Comparison of ENCODE assay signal across 9 cellular contexts in the genomic region with DNA sequence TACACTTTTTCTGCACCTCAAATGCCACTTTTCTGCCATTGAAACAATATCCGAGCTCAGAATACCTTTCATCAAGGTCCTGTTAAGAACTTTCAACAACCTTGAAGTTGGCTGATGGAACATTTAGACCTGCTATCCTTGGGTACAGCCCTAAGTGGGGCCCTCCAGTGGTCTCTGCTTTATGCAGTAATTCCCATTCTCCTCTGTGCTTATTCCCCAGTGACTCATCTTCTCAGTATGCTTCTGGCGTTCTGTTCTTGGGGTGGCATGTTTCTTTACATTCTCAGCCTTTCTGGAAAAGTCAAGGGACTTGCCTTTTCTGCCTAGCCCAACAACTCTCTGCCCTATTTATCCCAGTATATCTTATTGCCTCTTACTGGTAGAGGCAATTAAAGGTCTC. TPM values are rescaled to one million over a fixed set of nuclear protein-coding genes. Genes with fewer than 3 reads are reported as not detected.
DNase-seq lines count a peak whose midpoint lies in the region; ATAC-seq and TF ChIP-seq lines count a peak whose summit lies in the region.
"Had no signal": no experiment of that assay in that cellular context is flagged by ENCODE, and none has a peak within 500 bp of the region (broad histone marks: within the 10 kb centered on the region; RNA-seq: fewer than 3 reads in every experiment).

No MANE protein-coding gene starts in this region.

- H3K9me3 Mint-ChIP-seq in CD4-positive, alpha-beta T cell: no peaks in the 10 kb centered on the region
- H3K9me3 Mint-ChIP-seq in activated naive CD8-positive, alpha-beta T cell treated with anti-CD3 and anti-CD28 coated beads, Interleukin-2, amount 10 ng/mL, durations not matched to agents 7 days and 5 days: no peaks in the 10 kb centered on the region
- H3K9me3 Mint-ChIP-seq in mesothelial cell of epicardium: no peaks in the 10 kb centered on the region

- peaks cover 16% of the 10 kb centered on the region for H3K36me3 Mint-ChIP-seq in CD4-positive, alpha-beta T cell (ENCODE audit: low read depth)
- H3K36me3 Mint-ChIP-seq in activated naive CD8-positive, alpha-beta T cell treated with anti-CD3 and anti-CD28 coated beads, Interleukin-2, amount 10 ng/mL, durations not matched to agents 7 days and 5 days: peaks cover 11% of the 10 kb centered on the region
- peaks cover 3% of the 10 kb centered on the region for H3K36me3 Mint-ChIP-seq in mesothelial cell of epicardium

- H3K27ac ChIP-seq in CD4-positive, alpha-beta T cell (ENCODE audit: low read depth, low read length): no peak overlapping the region
- no peak overlapping the region for H3K27ac ChIP-seq in lower lobe of right lung

- peaks cover 95% of the 10 kb centered on the region for H3K4me1 Mint-ChIP-seq in CD4-positive, alpha-beta T cell (ENCODE audit: low read depth)
- H3K4me1 Mint-ChIP-seq in activated naive CD8-positive, alpha-beta T cell treated with anti-CD3 and anti-CD28 coated beads, Interleukin-2, amount 10 ng/mL, durations not matched to agents 7 days and 5 days: peaks cover 70% of the 10 kb centered on the region
- H3K4me1 Mint-ChIP-seq in mesothelial cell of epicardium: peaks cover 35% of the 10 kb centered on the region

- CTCF ChIA-PET in CD4-positive, alpha-beta T cell (lab: Charles Lee): interaction anchor here (1.0 kb wide), 1 partner anchor 11 kb away, joined by 3 read pairs; no protein-coding TSS in a partner anchor

- no peaks in the 10 kb centered on the region for H3K27me3 ChIP-seq in CD4-positive, alpha-beta T cell (ENCODE audit: control insufficient read depth, insufficient read depth, low read length)
- H3K27me3 ChIP-seq in lower lobe of right lung (ENCODE audit: low read depth): no peaks in the 10 kb centered on the region

- H3K36me3 ChIP-seq in lower lobe of right lung: peaks cover 7% of the 10 kb centered on the region

- DNase-seq in CD4-positive, alpha-beta T cell: no peak
- DNase-seq in HS-5 (ENCODE audit: low read depth): peak; percentile 40
- no peak for DNase-seq in activated naive CD8-positive, alpha-beta T cell treated with anti-CD3 and anti-CD28 coated beads, Interleukin-2, amount 10 ng/mL, durations not matched to agents 7 days and 5 days
- no peak for DNase-seq in lower lobe of right lung
- no peak for DNase-seq in mesothelial cell of epicardium (ENCODE audit: low spot score in 2 of 2, unreplicated experiment in 2 of 2)
- DNase-seq in nucleus accumbens (lab: John Stamatoyannopoulos, UW): no peak
- DNase-seq: KG1 had no signal

- peak overlapping the region; percentile 97 for H3K27ac Mint-ChIP-seq in CD4-positive, alpha-beta T cell
- peak overlapping the region; percentile 48 for H3K27ac Mint-ChIP-seq in activated naive CD8-positive, alpha-beta T cell treated with anti-CD3 and anti-CD28 coated beads, Interleukin-2, amount 10 ng/mL, durations not matched to agents 7 days and 5 days
- H3K27ac Mint-ChIP-seq in mesothelial cell of epicardium: no peak overlapping the region

- peaks cover 66% of the 10 kb centered on the region for H3K4me1 ChIP-seq in lower lobe of right lung

- ATAC-seq in CD4-positive, alpha-beta T cell (ENCODE audit: poor library complexity): no peak
- no peak for ATAC-seq in activated naive CD8-positive, alpha-beta T cell treated with anti-CD3 and anti-CD28 coated beads, Interleukin-2, amount 10 ng/mL, durations not matched to agents 7 days and 5 days (ENCODE audit: low read depth)
- ATAC-seq in lower lobe of right lung (peak; percentile 51 to 54), GM19351 (IDR thresholded peaks at IDR 0.05; ENCODE audit: unreplicated experiment) (no peak), HG03571 (IDR thresholded peaks at IDR 0.05; ENCODE audit: unreplicated experiment) (no peak)

- intact Hi-C loops in CD4-positive, alpha-beta T cell (cut with DNase I, micrococcal nuclease): loop anchor here in 1 of 2 experiments (10.0 kb wide), 1 partner anchor 1235 kb away; no protein-coding TSS in a partner anchor
- intact Hi-C loops in lower lobe of right lung (cut with DNase I): no loop called here

- POLR2A ChIA-PET in CD4-positive, alpha-beta T cell (lab: Charles Lee): interaction anchor here (0.7 to 1.1 kb wide), 2 partner anchors 9 to 67 kb away, joined by 3 read pairs; no protein-coding TSS in a partner anchor
- POLR2A ChIA-PET in activated naive CD8-positive, alpha-beta T cell treated with anti-CD3 and anti-CD28 coated beads, Interleukin-2, amount 10 ng/mL, durations not matched to agents 7 days and 5 days (lab: Charles Lee): no interaction called here

- peak overlapping the region; percentile 21 for H3K4me3 Mint-ChIP-seq in CD4-positive, alpha-beta T cell
- H3K4me3 Mint-ChIP-seq in activated naive CD8-positive, alpha-beta T cell treated with anti-CD3 and anti-CD28 coated beads, Interleukin-2, amount 10 ng/mL, durations not matched to agents 7 days and 5 days: peak overlapping the region; percentile 14
- no peak overlapping the region for H3K4me3 Mint-ChIP-seq in mesothelial cell of epicardium

- H3K9me3 ChIP-seq in CD4-positive, alpha-beta T cell (ENCODE audit: control insufficient read depth, low read length): no peaks in the 10 kb centered on the region
- H3K9me3 ChIP-seq in lower lobe of right lung: no peaks in the 10 kb centered on the region

- H3K4me3 ChIP-seq in lower lobe of right lung: no peak overlapping the region

- TF ChIP-seq CTCF in CD4-positive, alpha-beta T cell (IDR thresholded peaks at IDR 0.05): no peak
- TF ChIP-seq CTCF in lower lobe of right lung (IDR thresholded peaks at IDR 0.05): no peak
- no peak for TF ChIP-seq CTCF in mesothelial cell of epicardium (IDR thresholded peaks at IDR 0.05; ENCODE audit: unreplicated experiment)

- no peaks in the 10 kb centered on the region for H3K27me3 Mint-ChIP-seq in CD4-positive, alpha-beta T cell
- H3K27me3 Mint-ChIP-seq in activated naive CD8-positive, alpha-beta T cell treated with anti-CD3 and anti-CD28 coated beads, Interleukin-2, amount 10 ng/mL, durations not matched to agents 7 days and 5 days: no peaks in the 10 kb centered on the region
- no peaks in the 10 kb centered on the region for H3K27me3 Mint-ChIP-seq in mesothelial cell of epicardium (ENCODE audit: low read depth)

RNA-seq across cellular contexts. Expression of a gene that starts 7.1 kb away (rescaled TPM):
- 100 to 1,000 TPM; 178 to 192 TPM for total RNA-seq in CD4-positive, alpha-beta T cell
- total RNA-seq in activated naive CD8-positive, alpha-beta T cell treated with anti-CD3 and anti-CD28 coated beads, Interleukin-2, amount 10 ng/mL, durations not matched to agents 7 days and 5 days: 100 to 1,000 TPM; 295 to 296 TPM
- total RNA-seq in lower lobe of right lung (120 TPM), mesothelial cell of epicardium (137 to 143 TPM (median 139 TPM) in 3 replicates)

RNA-seq across cellular contexts. Expression of a gene that starts 52.3 kb away (rescaled TPM):
- under 1 TPM; 0.30 to 0.34 TPM for total RNA-seq in CD4-positive, alpha-beta T cell
- total RNA-seq in activated naive CD8-positive, alpha-beta T cell treated with anti-CD3 and anti-CD28 coated beads, Interleukin-2, amount 10 ng/mL, durations not matched to agents 7 days and 5 days: 1 to 10 TPM in 1 of 2 experiments, under 1 TPM in 1; 0.47 to 1.1 TPM
- total RNA-seq in lower lobe of right lung (0.56 TPM), mesothelial cell of epicardium (not detected in 3 replicates)

Comparison
In these comparisons a context has a peak if more than half of its experiments do, and no peak if none do; other contexts are left out.
1. ATAC-seq: peak in lower lobe of right lung (2 of 2); none in CD4-positive, alpha-beta T cell (single experiment), activated naive CD8-positive, alpha-beta T cell treated with anti-CD3 and anti-CD28 coated beads, Interleukin-2, amount 10 ng/mL, durations not matched to agents 7 days and 5 days (single experiment), GM19351 (single experiment) and HG03571 (single experiment).